In genomic region chr4:73451404-73451803, GRCh38 we compare ENCODE assay signal across 14 cellular contexts. TPM values are rescaled to one million over a fixed set of nuclear protein-coding genes. Genes with fewer than 3 reads are reported as not detected.
A peak's percentile ranks its signal among the peaks of the same experiment; 100 is the strongest.
DNase-seq lines count a peak whose midpoint lies in the region; ATAC-seq and TF ChIP-seq lines count a peak whose summit lies in the region.
"Had no signal": no experiment of that assay in that cellular context is flagged by ENCODE, and none has a peak within 500 bp of the region (broad histone marks: within the 10 kb centered on the region; RNA-seq: fewer than 3 reads in every experiment).

No MANE protein-coding gene starts in this region.

- in situ Hi-C loops in astrocyte of the cerebellum (cut with HindIII; ENCODE audit: low sequenced_read_pairs), result no loop called here
- in situ Hi-C loops in gastrocnemius medialis (cut with MboI; ENCODE audit: low sequenced_read_pairs in 4 of 4), result no loop called here

- TF ChIP-seq CTCF in astrocyte of the cerebellum (IDR thresholded peaks at IDR 0.05; ENCODE audit: low read depth, low read length, missing control alignments) (no peak), gastrocnemius medialis (IDR thresholded peaks at IDR 0.05 in 4 of 5, conservative IDR thresholded peaks at IDR 0.05 in 1 of 5) (no peak), BE2C (IDR thresholded peaks at IDR 0.05; ENCODE audit: low read depth, low read length) (no peak)

- intact Hi-C loops in gastrocnemius medialis (cut with DNase I; ENCODE audit: low total_unique reads), result no loop called here

- ATAC-seq in gastrocnemius medialis (no peak), GM18873 (IDR thresholded peaks at IDR 0.05; ENCODE audit: low FRiP score, unreplicated experiment) (no peak)
- ATAC-seq: natural killer cell had no signal

- DNase-seq in H4 (ENCODE audit: low spot score) (peak; percentile 91), NCI-H1694 (lab: John Stamatoyannopoulos, UW) (peak; percentile 20), astrocyte of the cerebellum (ENCODE audit: low read depth) (peak; percentile 89), lung microvascular endothelial cell (ENCODE audit: low read depth in 2 of 2) (peak; percentile 2 to 7), gastrocnemius medialis (no peak), BE2C (no peak), GM19238 (ENCODE audit: insufficient read length, low spot score) (no peak)
- DNase-seq: natural killer cell had no signal

- H3K27ac ChIP-seq in gastrocnemius medialis, result no peak overlapping the region
- H3K27ac ChIP-seq: breast epithelium had no signal

- H3K36me3 ChIP-seq in gastrocnemius medialis (no peaks in the 10 kb centered on the region), BE2C (no peaks in the 10 kb centered on the region)
- H3K36me3 ChIP-seq: breast epithelium had no signal

- H3K27me3 ChIP-seq in gastrocnemius medialis, result no peaks in the 10 kb centered on the region
- H3K27me3 ChIP-seq in BE2C, result 0 out of 2 replicates have a peak, but pooled peaks cover 3% of the 10 kb centered on the region
- H3K27me3 ChIP-seq: breast epithelium had no signal

- H3K4me3 ChIP-seq in astrocyte of the cerebellum (ENCODE audit: low read depth, low read length) (no peak overlapping the region), gastrocnemius medialis (no peak overlapping the region), BE2C (ENCODE audit: low read depth, low read length) (no peak overlapping the region)
- H3K4me3 ChIP-seq: breast epithelium had no signal

- H3K9me3 ChIP-seq in gastrocnemius medialis, result no peaks in the 10 kb centered on the region
- H3K9me3 ChIP-seq in BE2C, result no peaks in the 10 kb centered on the region
- H3K9me3 ChIP-seq: breast epithelium had no signal

- no peaks in the 10 kb centered on the region for H3K4me1 ChIP-seq in gastrocnemius medialis
- no peaks in the 10 kb centered on the region for H3K4me1 ChIP-seq in BE2C
- H3K4me1 ChIP-seq: breast epithelium had no signal

- no peak for TF ChIP-seq POLR2A in gastrocnemius medialis (IDR thresholded peaks at IDR 0.05)

RNA-seq across cellular contexts. Expression of gene AFP, which starts 15.4 kb away (rescaled TPM):
- total RNA-seq in H4 (2014; rRNA removed; shearing (Covaris generic)), result 7.3 and 11.0 TPM in 2 replicates
- total RNA-seq in lung microvascular endothelial cell, result not detected in 2 replicates
- not detected for total RNA-seq in gastrocnemius medialis
- not detected for polyA plus RNA-seq in BE2C (2012; ENCODE audit: insufficient read depth, insufficient read length, low read depth)
- total RNA-seq: Calu3, natural killer cell, Right ventricle myocardium superior had no signal

RNA-seq across cellular contexts. Expression of gene AFM, which starts 30.1 kb away (rescaled TPM):
- not detected in 2 replicates for total RNA-seq in H4 (2014; rRNA removed; shearing (Covaris generic))
- total RNA-seq in lung microvascular endothelial cell (not detected in 2 replicates), gastrocnemius medialis (under 1 TPM in 2 of 4 donors, not detected in 2; 0.29 to 0.55 TPM)
- 0.22 TPM for polyA plus RNA-seq in BE2C (2012; ENCODE audit: insufficient read depth, insufficient read length, low read depth)
- total RNA-seq: breast epithelium, Calu3, natural killer cell, Right ventricle myocardium superior had no signal
- polyA plus RNA-seq: esophagus, keratinocyte had no signal

RNA-seq across cellular contexts. Expression of gene ALB, which starts 47.3 kb away (rescaled TPM):
- total RNA-seq in H4 (2014; rRNA removed; shearing (Covaris generic)), result not detected in 2 replicates
- total RNA-seq in lung microvascular endothelial cell (not detected in 2 replicates), gastrocnemius medialis (100 to 1,000 TPM in 1 of 4 donors, 10 to 100 TPM in 1, not detected in 2; 67.3 to 166 TPM)
- polyA plus RNA-seq in BE2C (2012; ENCODE audit: insufficient read depth, insufficient read length, low read depth), result not detected
- total RNA-seq: Calu3, natural killer cell had no signal
- polyA plus RNA-seq: keratinocyte had no signal

Comparison
In these comparisons a context has a peak if more than half of its experiments do, and no peak if none do; other contexts are left out.
1. DNase-seq: peak in H4 (single experiment), NCI-H1694 (single experiment), astrocyte of the cerebellum (single experiment) and lung microvascular endothelial cell (2 of 2); none in gastrocnemius medialis (0 of 2), BE2C (single experiment) and GM19238 (single experiment).